Comparison of ENCODE assay signal across 24 cellular contexts in genomic region chr2:21396252-21396651, GRCh38.
"Had no signal": no experiment of that assay in that cellular context is flagged by ENCODE, and none has a peak within 500 bp of the region (broad histone marks: within the 10 kb centered on the region; RNA-seq: fewer than 3 reads in every experiment).

No MANE protein-coding gene starts in this region.

- H2AFZ ChIP-seq: neural progenitor cell had no signal

- H3K9me3 ChIP-seq: esophagus squamous epithelium, gastrocnemius medialis, prostate gland, right atrium auricular region, thoracic aorta, upper lobe of left lung had no signal

- FAIRE-seq: islet of Langerhans had no signal

- H3K4me3 ChIP-seq: esophagus squamous epithelium, gastrocnemius medialis, lung, neural progenitor cell, prostate gland, right atrium auricular region, thoracic aorta, upper lobe of left lung had no signal

- H3K4me1 ChIP-seq: esophagus squamous epithelium, gastrocnemius medialis, neural progenitor cell, prostate gland, right atrium auricular region, upper lobe of left lung had no signal

- H3K27me3 ChIP-seq: esophagus squamous epithelium, gastrocnemius medialis, neural progenitor cell, right atrium auricular region, upper lobe of left lung had no signal

- H3K4me2 ChIP-seq: neural progenitor cell had no signal

- H3K9ac ChIP-seq: neural progenitor cell had no signal

- H3K36me3 ChIP-seq: esophagus squamous epithelium, gastrocnemius medialis, neural progenitor cell, prostate gland, right atrium auricular region, thoracic aorta, upper lobe of left lung had no signal

- H3K27ac ChIP-seq: esophagus squamous epithelium, gastrocnemius medialis, neural progenitor cell, prostate gland, right atrium auricular region, thoracic aorta, upper lobe of left lung had no signal

- DNase-seq: activated CD4-positive, alpha-beta memory T cell treated with anti-CD3 and anti-CD28 coated beads for 36 hours; activated CD4-positive, alpha-beta T cell treated with anti-CD3 and anti-CD28 coated beads for 4 hours; activated CD4-positive, CD25-positive, alpha-beta regulatory T cell; activated effector memory CD4-positive, alpha-beta T cell treated with Interleukin-2 at 50 U/mL for 16 hours; activated naive CD4-positive, alpha-beta T cell treated with anti-CD3 and anti-CD28 coated beads for 36 hours; activated naive CD8-positive, alpha-beta T cell treated with anti-CD3 and anti-CD28 coated beads, Interleukin-2, amount 10 ng/mL, durations not matched to agents 7 days and 5 days; activated T-cell treated with anti-CD3 and anti-CD28 coated beads, Interleukin-2, amount 50 U/mL, for 72 hours; amygdala; effector memory CD4-positive, alpha-beta T cell; esophagus squamous epithelium; gastrocnemius medialis; hippocampal formation; left cardiac atrium; naive thymus-derived CD8-positive, alpha-beta T cell; stimulated activated CD4-positive, alpha-beta T cell treated with anti-CD3 and anti-CD28 coated beads, Interleukin-4, amount 100 ng/mL, for 24 hours; stimulated activated naive CD4-positive, alpha-beta T cell treated with Interleukin-2 at 50 U/mL for 16 hours; T-helper 9 cell had no signal

- ATAC-seq: activated T-cell treated with anti-CD3 and anti-CD28 coated beads, Interleukin-2, amount 50 U/mL, for 72 hours; gastrocnemius medialis; naive thymus-derived CD8-positive, alpha-beta T cell had no signal
